9 cellular contexts compared by ENCODE assay signal in the genomic region with DNA sequence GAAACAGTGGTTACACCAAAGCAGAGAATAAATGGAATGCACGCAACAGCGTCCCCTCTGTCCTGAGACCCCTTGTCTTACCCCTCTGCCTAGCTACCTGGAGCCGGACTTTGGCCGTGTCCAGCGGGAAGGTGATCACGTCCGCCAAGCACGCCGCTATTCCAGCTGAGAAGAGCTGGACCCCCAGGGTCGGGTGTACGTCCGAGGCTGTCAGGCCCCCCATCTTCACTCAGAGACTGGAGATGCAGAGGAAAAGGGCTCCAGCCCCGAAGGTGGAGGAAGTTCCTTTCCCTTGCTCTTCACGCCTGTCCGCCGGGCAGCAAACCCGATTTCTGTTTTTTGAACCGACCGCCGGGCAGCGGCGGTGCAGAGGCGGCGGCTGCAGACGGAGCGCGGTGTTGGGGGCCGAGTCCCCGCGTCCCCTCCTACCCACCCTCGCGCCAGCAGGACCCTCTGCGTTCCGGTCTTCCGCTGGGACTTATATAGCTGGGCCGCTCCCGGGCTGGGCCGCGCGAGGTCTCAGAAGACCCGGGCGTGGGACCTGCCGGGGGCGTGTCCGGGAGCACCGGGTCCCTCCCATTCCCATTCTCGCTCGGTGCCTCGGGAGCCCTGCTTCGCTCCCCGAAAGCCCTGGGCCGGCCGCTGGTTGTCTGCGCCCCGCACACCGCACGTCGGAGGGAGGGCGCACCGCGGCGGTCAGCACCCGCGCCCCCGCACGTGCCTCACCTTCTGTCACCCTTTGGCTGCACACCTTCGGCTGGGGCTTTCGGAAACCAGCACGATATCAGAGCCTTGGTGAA. TPM values are rescaled to one million over a fixed set of nuclear protein-coding genes. Genes with fewer than 3 reads are reported as not detected.
DNase-seq lines count a peak whose midpoint lies in the region; ATAC-seq and TF ChIP-seq lines count a peak whose summit lies in the region.
"Had no signal": no experiment of that assay in that cellular context is flagged by ENCODE, and none has a peak within 500 bp of the region (broad histone marks: within the 10 kb centered on the region; RNA-seq: fewer than 3 reads in every experiment).

A gene with protein sequence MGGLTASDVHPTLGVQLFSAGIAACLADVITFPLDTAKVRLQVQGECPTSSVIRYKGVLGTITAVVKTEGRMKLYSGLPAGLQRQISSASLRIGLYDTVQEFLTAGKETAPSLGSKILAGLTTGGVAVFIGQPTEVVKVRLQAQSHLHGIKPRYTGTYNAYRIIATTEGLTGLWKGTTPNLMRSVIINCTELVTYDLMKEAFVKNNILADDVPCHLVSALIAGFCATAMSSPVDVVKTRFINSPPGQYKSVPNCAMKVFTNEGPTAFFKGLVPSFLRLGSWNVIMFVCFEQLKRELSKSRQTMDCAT (minus strand): TSS at position 455 of the 800 bp plus-strand sequence. CDS start 232 bp downstream, at position 223.

- H3K79me2 ChIP-seq in SK-N-SH (ENCODE audit: insufficient read depth): no peaks in the 10 kb centered on the region

- peaks cover 64% of the 10 kb centered on the region for H3K27me3 Mint-ChIP-seq in osteocyte (ENCODE audit: unreplicated experiment)

- H3K9ac ChIP-seq in SK-N-SH: no peak within 1 kb of the TSS

- TF ChIP-seq CTCF in SK-N-SH (IDR thresholded peaks at IDR 0.05) (no peak), osteocyte (IDR thresholded peaks at IDR 0.05) (no peak)

- H3K4me3 ChIP-seq in SK-N-SH (ENCODE audit: low read depth in 2 of 2, low read length in 1 of 2): peak within 1 kb of the TSS; percentile 57 to 60

- no peak within 1 kb of the TSS for H3K27ac Mint-ChIP-seq in osteocyte (ENCODE audit: unreplicated experiment)

- CTCF ChIA-PET in SK-N-SH (lab: Yijun Ruan, JAX): interaction anchor here (0.9 to 1.8 kb wide), 5 partner anchors 11 to 208 kb away, joined by 3 to 10 read pairs (median 3); no protein-coding TSS in a partner anchor

- peaks cover 15% of the 10 kb centered on the region for H3K4me1 Mint-ChIP-seq in osteocyte (ENCODE audit: unreplicated experiment)

- POLR2A ChIA-PET in SK-N-SH (lab: Yijun Ruan, JAX): no interaction called here

- no peak for ATAC-seq in HG03139 (IDR thresholded peaks at IDR 0.05; ENCODE audit: unreplicated experiment)
- ATAC-seq in GM18907 (IDR thresholded peaks at IDR 0.05; ENCODE audit: unreplicated experiment): no peak

- H3K9me3 Mint-ChIP-seq in osteocyte (ENCODE audit: unreplicated experiment): peaks cover 14% of the 10 kb centered on the region

- no peak for TF ChIP-seq EP300 in SK-N-SH (IDR thresholded peaks at IDR 0.05; ENCODE audit: borderline replicate concordance in 1 of 2, low read depth in 1 of 2, low read length in 1 of 2)

- TF ChIP-seq RAD21 in SK-N-SH (IDR thresholded peaks at IDR 0.05; ENCODE audit: low read length): no peak

- peak within 1 kb of the TSS; percentile 76 for H3K4me3 Mint-ChIP-seq in osteocyte (ENCODE audit: unreplicated experiment)

- H3K27me3 ChIP-seq in SK-N-SH (ENCODE audit: insufficient read depth): peaks cover 38% of the 10 kb centered on the region

- no peaks in the 10 kb centered on the region for H3K36me3 ChIP-seq in SK-N-SH (replicated peaks in 1 of 2; ENCODE audit: control insufficient read depth in 1 of 2, insufficient read depth in 2 of 2, low read length in 1 of 2)

- H3K36me3 Mint-ChIP-seq in osteocyte (ENCODE audit: unreplicated experiment): peaks cover 2% of the 10 kb centered on the region

- H3K9me2 ChIP-seq in SK-N-SH: no peaks in the 10 kb centered on the region

- H3F3A ChIP-seq in SK-N-SH (replicated peaks; ENCODE audit: insufficient read depth): no peaks in the 10 kb centered on the region

- peak; percentile 18 for DNase-seq in Daoy (ENCODE audit: low read depth)
- DNase-seq in SK-N-SH: peak; percentile 85
- peak; percentile 9 for DNase-seq in germinal center (ENCODE audit: low spot score)
- no peak for DNase-seq in osteocyte (ENCODE audit: extremely low spot score, unreplicated experiment)
- DNase-seq in NCI-H1694 (lab: John Stamatoyannopoulos, UW): no peak
- DNase-seq in GOT3 (lab: John Stamatoyannopoulos, UW): no peak

- H3K4me1 ChIP-seq in SK-N-SH (ENCODE audit: control insufficient read depth in 1 of 2, insufficient read depth in 2 of 2, low read depth in 1 of 2, low read length in 1 of 2): peaks cover 0 to 7% of the 10 kb centered on the region in 2 experiments; a peak in 1 of 4 replicates

- peak within 1 kb of the TSS; percentile 90 for H3K4me2 ChIP-seq in SK-N-SH

- H4K20me1 ChIP-seq in SK-N-SH (ENCODE audit: insufficient read depth): no peaks in the 10 kb centered on the region

- WGBS in SK-N-SH (ENCODE audit: low lambda C conversion rate): 12% methylated on average over 10 of the region's 69 CpGs

- H3K9me3 ChIP-seq in SK-N-SH: no peaks in the 10 kb centered on the region

- peak within 1 kb of the TSS; percentile 67; the same call in 1 of the 2 replicates for H2AFZ ChIP-seq in SK-N-SH (ENCODE audit: low read depth)

- H3K27ac ChIP-seq in SK-N-SH (ENCODE audit: low read depth in 2 of 2, low read length in 1 of 2): no peak within 1 kb of the TSS

TF ChIP-seq in SK-N-SH, 30 proteins besides CTCF, POLR2A, EP300 and RAD21:
- TF ChIP-seq, protein P1, sequence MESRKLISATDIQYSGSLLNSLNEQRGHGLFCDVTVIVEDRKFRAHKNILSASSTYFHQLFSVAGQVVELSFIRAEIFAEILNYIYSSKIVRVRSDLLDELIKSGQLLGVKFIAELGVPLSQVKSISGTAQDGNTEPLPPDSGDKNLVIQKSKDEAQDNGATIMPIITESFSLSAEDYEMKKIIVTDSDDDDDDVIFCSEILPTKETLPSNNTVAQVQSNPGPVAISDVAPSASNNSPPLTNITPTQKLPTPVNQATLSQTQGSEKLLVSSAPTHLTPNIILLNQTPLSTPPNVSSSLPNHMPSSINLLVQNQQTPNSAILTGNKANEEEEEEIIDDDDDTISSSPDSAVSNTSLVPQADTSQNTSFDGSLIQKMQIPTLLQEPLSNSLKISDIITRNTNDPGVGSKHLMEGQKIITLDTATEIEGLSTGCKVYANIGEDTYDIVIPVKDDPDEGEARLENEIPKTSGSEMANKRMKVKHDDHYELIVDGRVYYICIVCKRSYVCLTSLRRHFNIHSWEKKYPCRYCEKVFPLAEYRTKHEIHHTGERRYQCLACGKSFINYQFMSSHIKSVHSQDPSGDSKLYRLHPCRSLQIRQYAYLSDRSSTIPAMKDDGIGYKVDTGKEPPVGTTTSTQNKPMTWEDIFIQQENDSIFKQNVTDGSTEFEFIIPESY (IDR thresholded peaks at IDR 0.05; ENCODE audit: borderline replicate concordance, low read depth): no peak
- TF ChIP-seq MXI1 (IDR thresholded peaks at IDR 0.05; ENCODE audit: low read depth, low read length): peak; percentile 50; the same call in 1 of the 2 replicates
- TF ChIP-seq, protein P2, sequence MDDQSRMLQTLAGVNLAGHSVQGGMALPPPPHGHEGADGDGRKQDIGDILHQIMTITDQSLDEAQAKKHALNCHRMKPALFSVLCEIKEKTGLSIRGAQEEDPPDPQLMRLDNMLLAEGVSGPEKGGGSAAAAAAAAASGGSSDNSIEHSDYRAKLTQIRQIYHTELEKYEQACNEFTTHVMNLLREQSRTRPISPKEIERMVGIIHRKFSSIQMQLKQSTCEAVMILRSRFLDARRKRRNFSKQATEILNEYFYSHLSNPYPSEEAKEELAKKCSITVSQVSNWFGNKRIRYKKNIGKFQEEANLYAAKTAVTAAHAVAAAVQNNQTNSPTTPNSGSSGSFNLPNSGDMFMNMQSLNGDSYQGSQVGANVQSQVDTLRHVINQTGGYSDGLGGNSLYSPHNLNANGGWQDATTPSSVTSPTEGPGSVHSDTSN (IDR thresholded peaks at IDR 0.05): no peak

RNA-seq across cellular contexts. Expression of the gene that starts here (rescaled TPM):
- total RNA-seq in Daoy (2014; rRNA removed; shearing (Covaris generic)): 0.34 TPM in 1 of 2 replicates, not detected in the other
- polyA plus RNA-seq in SK-N-SH (2012; rRNA removed): not detected in 2 replicates
- polyA plus RNA-seq in SK-N-SH (2012; cell fraction: cytosol; rRNA removed): 0.01 TPM in 1 of 2 replicates, not detected in the other
- 0.04 TPM in 1 of 2 replicates, not detected in the other for polyA plus RNA-seq in SK-N-SH (2012; cell fraction: nucleus; rRNA removed)
- total RNA-seq in osteocyte: not detected in 2 replicates
- total RNA-seq: HT1080 had no signal

Comparison
In these comparisons a context has a peak if more than half of its experiments do, and no peak if none do; other contexts are left out.
1. Peak in DNase-seq in Daoy; RNA of the gene not detected or under 1 TPM.
2. Peak in DNase-seq, H3K4me3 ChIP-seq and H3K4me2 ChIP-seq in SK-N-SH; RNA of the gene not detected or under 1 TPM.